Comparison of ENCODE assay signal across 8 cellular contexts in genomic region chr22:31943976-31944699, GRCh38. TPM values are rescaled to one million over a fixed set of nuclear protein-coding genes. Genes with fewer than 3 reads are reported as not detected.
DNase-seq lines count a peak whose midpoint lies in the region; ATAC-seq and TF ChIP-seq lines count a peak whose summit lies in the region.

YWHAH (plus strand) TSS chr22:31944535; CDS start chr22:31944734, 199 bp downstream.

- H3K4me1 ChIP-seq in BLaER1: peaks cover 37% of the 10 kb centered on the region

- H3K9ac ChIP-seq in BLaER1: peak within 1 kb of the TSS; percentile 99

- WGBS in lower leg skin, 2 donors: 0% methylated on average over 37 to 38 of the region's 86 CpGs

- H4K20me1 ChIP-seq in BLaER1: peaks cover 42% of the 10 kb centered on the region

- TF ChIP-seq CTCF in dorsolateral prefrontal cortex (IDR thresholded peaks at IDR 0.05 in 54 of 56, conservative IDR thresholded peaks at IDR 0.05 in 2 of 56; ENCODE audit: low read depth in 1 of 56, partially characterized antibody in 56 of 56) (peak in 22 of 56 donors; percentile 8 to 49 (median 23)), lower leg skin (IDR thresholded peaks at IDR 0.05) (no peak)

- H3K4me2 ChIP-seq in BLaER1: peak within 1 kb of the TSS; percentile 92

- H3K27ac ChIP-seq in BLaER1: peak within 1 kb of the TSS; percentile 98
- peak within 1 kb of the TSS; percentile 92 to 100 (median 99) for H3K27ac ChIP-seq in dorsolateral prefrontal cortex

- peak; percentile 51 for ATAC-seq in HG03460 (IDR thresholded peaks at IDR 0.05; ENCODE audit: unreplicated experiment)

- H3K4me3 ChIP-seq in BLaER1: peak within 1 kb of the TSS; percentile 96
- H3K4me3 ChIP-seq in dorsolateral prefrontal cortex: peak within 1 kb of the TSS; percentile 56 to 99 (median 91)
- H3K4me3 ChIP-seq in lower leg skin (ENCODE audit: low read depth, poor library complexity, severe bottlenecking): peak within 1 kb of the TSS; percentile 82

- intact Hi-C loops in dorsolateral prefrontal cortex (cut with DNase I) (loop anchor here (2.0 to 10.0 kb wide), 8 partner anchors 49 to 531 kb away; partner anchors contain the start of genes DEPDC5 (in 2 of the 2), PISD (in 2 of the 2), PRR14L (in 2 of the 2) and FBXO7 (in 1 of the 2)), lower leg skin (cut with DNase I; ENCODE audit: low total_unique reads) (loop anchor here (10.0 kb wide), 1 partner anchor 389 kb away; no protein-coding TSS in a partner anchor)

- H3K9me3 ChIP-seq in BLaER1: no peaks in the 10 kb centered on the region

- peak; percentile 81 for DNase-seq in GM19240 (ENCODE audit: insufficient read length, low spot score)
- DNase-seq in NCI-H69 (lab: John Stamatoyannopoulos, UW): peak; percentile 97
- DNase-seq in activated CD4-positive, alpha-beta T cell treated with anti-CD3 and anti-CD28 coated beads, Interleukin-2, amount 50 U/mL, for 48 hours: peak; percentile 93
- DNase-seq in dorsolateral prefrontal cortex: peak; percentile 88 to 97 (median 94)
- peak; percentile 90 to 99 for DNase-seq in lower leg skin (ENCODE audit: low spot score in 2 of 2)
- DNase-seq in stimulated activated CD4-positive, alpha-beta T cell treated with anti-CD3 and anti-CD28 coated beads, Interleukin-4, amount 100 ng/mL, for 4 hours: peak; percentile 86 to 92

- H3K27me3 ChIP-seq in BLaER1: no peaks in the 10 kb centered on the region
- H3K27me3 ChIP-seq in dorsolateral prefrontal cortex: no peaks in the 10 kb centered on the region

- H3K36me3 ChIP-seq in BLaER1: peaks cover 22% of the 10 kb centered on the region

- peak in 1 of 2 donors; percentile 52 for TF ChIP-seq POLR2A in lower leg skin (IDR thresholded peaks at IDR 0.05)

RNA-seq across cellular contexts. Expression of gene YWHAH, which starts in this region (rescaled TPM):
- 1,000 to 10,000 TPM in 48 of 120 experiments, 100 to 1,000 TPM in 72; 191 to 1,478 (median 946) TPM for total RNA-seq in dorsolateral prefrontal cortex
- 10 to 100 TPM; 57.8 to 94.0 (median 80.7) TPM for total RNA-seq in lower leg skin

Comparison
In these comparisons a context has a peak if more than half of its experiments do, and no peak if none do; other contexts are left out.
1. Peak in every context shown above with its lines: DNase-seq, ATAC-seq, H3K4me3 ChIP-seq and H3K27ac ChIP-seq.